Comparison of ENCODE assay signal across 20 cellular contexts in the genomic region with DNA sequence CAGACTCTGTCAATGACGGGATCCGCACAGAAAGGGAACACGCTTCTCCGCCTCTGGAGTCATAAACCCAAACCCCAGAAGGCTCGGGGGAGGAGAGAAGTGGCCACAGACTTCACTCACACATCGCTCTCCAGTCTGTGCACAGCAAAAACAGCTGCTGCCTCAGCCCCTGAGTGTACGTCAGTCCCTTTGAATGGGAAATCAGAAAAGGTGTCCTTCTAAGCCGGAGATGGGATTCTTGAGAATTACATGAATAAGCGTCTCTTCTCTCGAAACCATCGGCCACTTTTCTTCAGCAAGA.
"Had no signal": no experiment of that assay in that cellular context is flagged by ENCODE, and none has a peak within 500 bp of the region (broad histone marks: within the 10 kb centered on the region; RNA-seq: fewer than 3 reads in every experiment).

No MANE protein-coding gene starts in this region.

- H3K36me3 Mint-ChIP-seq: activated naive CD4-positive, alpha-beta T cell treated with anti-CD3 and anti-CD28 coated beads, Interleukin-2, amount 50 U/mL, for 72 hours had no signal

- DNase-seq: activated CD4-positive, alpha-beta T cell treated with anti-CD3 and anti-CD28 coated beads, Interleukin-2, amount 10 ng/mL, durations not matched to agents 7 days and 5 days; activated CD4-positive, CD25-positive, alpha-beta regulatory T cell treated with anti-CD3 and anti-CD28 coated beads, Interleukin-2, amount 50 U/mL, for 72 hours; activated T-cell treated with anti-CD3 and anti-CD28 coated beads, Interleukin-2, amount 50 U/mL, for 1 hour; colonic mucosa; kidney; left lung; naive thymus-derived CD4-positive, alpha-beta T cell; pancreas; psoas muscle; right cardiac atrium; stimulated activated CD4-positive, alpha-beta T cell treated with anti-CD3 and anti-CD28 coated beads, Interleukin-1b, Interleukin-23, amount 100 ng/mL, for 48 hours; stimulated activated naive CD8-positive, alpha-beta T cell treated with anti-CD3 and anti-CD28 coated beads, Interleukin-15, amount 100 ng/mL, for 72 hours; tibial artery had no signal

- H3K36me3 ChIP-seq: ascending aorta, breast epithelium, colonic mucosa, gastroesophageal sphincter, left lung, pancreas, tibial artery had no signal

- H3K4me3 Mint-ChIP-seq: activated CD4-positive, alpha-beta T cell treated with anti-CD3 and anti-CD28 coated beads, Interleukin-2, amount 10 ng/mL, durations not matched to agents 7 days and 5 days; stimulated activated naive CD8-positive, alpha-beta T cell treated with anti-CD3 and anti-CD28 coated beads, Interleukin-15, amount 100 ng/mL, for 72 hours had no signal

- H3K27me3 ChIP-seq: ascending aorta, breast epithelium, colonic mucosa, gastroesophageal sphincter, pancreas had no signal

- H3K4me3 ChIP-seq: ascending aorta, breast epithelium, colonic mucosa, gastroesophageal sphincter, left lung, lung, pancreas, psoas muscle, tibial artery had no signal

- H3K27ac ChIP-seq: ascending aorta, breast epithelium, colonic mucosa, epithelial cell of prostate, gastroesophageal sphincter, left lung, pancreas, psoas muscle, tibial artery, VCaP had no signal

- ATAC-seq: gastroesophageal sphincter; naive thymus-derived CD4-positive, alpha-beta T cell; pancreas; psoas muscle; right cardiac atrium; stimulated activated naive CD8-positive, alpha-beta T cell treated with anti-CD3 and anti-CD28 coated beads, Interleukin-15, amount 100 ng/mL, for 72 hours had no signal

- FAIRE-seq: kidney, pancreas had no signal

- H3K9me3 Mint-ChIP-seq: activated CD4-positive, alpha-beta T cell treated with anti-CD3 and anti-CD28 coated beads, Interleukin-2, amount 10 ng/mL, durations not matched to agents 7 days and 5 days; activated naive CD4-positive, alpha-beta T cell treated with anti-CD3 and anti-CD28 coated beads, Interleukin-2, amount 50 U/mL, for 72 hours; stimulated activated naive CD8-positive, alpha-beta T cell treated with anti-CD3 and anti-CD28 coated beads, Interleukin-15, amount 100 ng/mL, for 72 hours had no signal

- H3K9me3 ChIP-seq: ascending aorta, breast epithelium, colonic mucosa, gastroesophageal sphincter, left lung, pancreas, psoas muscle, tibial artery had no signal

- H3K27ac Mint-ChIP-seq: activated CD4-positive, alpha-beta T cell treated with anti-CD3 and anti-CD28 coated beads, Interleukin-2, amount 10 ng/mL, durations not matched to agents 7 days and 5 days; activated naive CD4-positive, alpha-beta T cell treated with anti-CD3 and anti-CD28 coated beads, Interleukin-2, amount 50 U/mL, for 72 hours; stimulated activated naive CD8-positive, alpha-beta T cell treated with anti-CD3 and anti-CD28 coated beads, Interleukin-15, amount 100 ng/mL, for 72 hours had no signal

- H3K4me1 ChIP-seq: ascending aorta, breast epithelium, colonic mucosa, left lung, pancreas, psoas muscle, tibial artery had no signal
